In genomic region chr2:183024701-183025100, GRCh38 we compare ENCODE assay signal across 19 cellular contexts. TPM values are rescaled to one million over a fixed set of nuclear protein-coding genes. Genes with fewer than 3 reads are reported as not detected.
DNase-seq lines count a peak whose midpoint lies in the region; ATAC-seq and TF ChIP-seq lines count a peak whose summit lies in the region.
"Had no signal": no experiment of that assay in that cellular context is flagged by ENCODE, and none has a peak within 500 bp of the region (broad histone marks: within the 10 kb centered on the region; RNA-seq: fewer than 3 reads in every experiment).

No MANE protein-coding gene starts in this region.

- H3K27ac ChIP-seq in SK-N-MC, result peak overlapping the region; percentile 87
- no peak overlapping the region for H3K27ac ChIP-seq in fibroblast of lung (ENCODE audit: insufficient read depth, low read length)
- H3K27ac ChIP-seq in esophagus squamous epithelium, result no peak overlapping the region
- H3K27ac ChIP-seq: BLaER1, breast epithelium had no signal

- H3K9me3 ChIP-seq in SK-N-MC (ENCODE audit: low read depth, low read length) (0 out of 2 replicates have a peak, but pooled peaks cover 11% of the 10 kb centered on the region), fibroblast of lung (ENCODE audit: control insufficient read depth, insufficient read depth, low read depth, low read length) (no peaks in the 10 kb centered on the region), esophagus squamous epithelium (no peaks in the 10 kb centered on the region)
- H3K9me3 ChIP-seq: BLaER1, breast epithelium, tibial artery had no signal

- no peak for TF ChIP-seq POLR2A in esophagus squamous epithelium (IDR thresholded peaks at IDR 0.05)

- H3K4me1 ChIP-seq in fibroblast of lung (ENCODE audit: control insufficient read depth, extremely low read depth, insufficient read depth, low read length) (no peaks in the 10 kb centered on the region), esophagus squamous epithelium (peaks cover 0 to 66% (median 0%) of the 10 kb centered on the region in 3 donors)
- H3K4me1 ChIP-seq: BLaER1, breast epithelium had no signal

- intact Hi-C loops in esophagus squamous epithelium (cut with DNase I), result no loop called here

- H3K4me3 ChIP-seq in SK-N-MC, result peak overlapping the region; percentile 75
- no peak overlapping the region for H3K4me3 ChIP-seq in fibroblast of lung (replicated peaks in 1 of 4; ENCODE audit: control extremely low read depth in 1 of 4, insufficient read depth in 1 of 4, low read depth in 3 of 4, low read length in 4 of 4)
- H3K4me3 ChIP-seq in skeletal muscle cell (ENCODE audit: low read depth, low read length), result no peak overlapping the region
- H3K4me3 ChIP-seq in esophagus squamous epithelium, result no peak overlapping the region
- H3K4me3 ChIP-seq: BLaER1, breast epithelium, tibial artery had no signal

- no peaks in the 10 kb centered on the region for H3K9me3 Mint-ChIP-seq in natural killer cell treated with Interleukin-12 subunit alpha and Interleukin-12 subunit beta and Interleukin-15 and Interleukin-18, amount 100 ng/mL, for 72 hours
- H3K9me3 Mint-ChIP-seq: activated naive CD8-positive, alpha-beta T cell treated with anti-CD3 and anti-CD28 coated beads for 36 hours; stimulated activated effector memory CD8-positive, alpha-beta T cell treated with anti-CD3 and anti-CD28 coated beads, Interleukin-12 subunit alpha, Interleukin-12 subunit beta, amount 100 ng/mL, for 72 hours; T-helper 1 cell treated with Interleukin-12 subunit alpha and Interleukin-12 subunit beta and Interleukin-4 antibody, amounts not matched to agents 30 μg/mL and 1 μg/mL, for 36 hours had no signal

- WGBS in esophagus squamous epithelium, 2 donors, result 63 to 69% methylated on average over 5 of the region's 5 CpGs

- no peaks in the 10 kb centered on the region for H3K36me3 Mint-ChIP-seq in natural killer cell treated with Interleukin-12 subunit alpha and Interleukin-12 subunit beta and Interleukin-15 and Interleukin-18, amount 100 ng/mL, for 72 hours
- H3K36me3 Mint-ChIP-seq: activated naive CD8-positive, alpha-beta T cell treated with anti-CD3 and anti-CD28 coated beads for 36 hours had no signal

- peaks cover 7% of the 10 kb centered on the region for H4K20me1 ChIP-seq in fibroblast of lung (ENCODE audit: control insufficient read depth, extremely low read depth, insufficient read depth, low read length)
- H4K20me1 ChIP-seq: BLaER1 had no signal

- no peak overlapping the region for H2AFZ ChIP-seq in fibroblast of lung (ENCODE audit: low read length)

- H3K9ac ChIP-seq in SK-N-MC (ENCODE audit: insufficient read length) (peak overlapping the region; percentile 64), fibroblast of lung (ENCODE audit: insufficient read depth, low read length) (no peak overlapping the region)
- H3K9ac ChIP-seq: BLaER1 had no signal

- no peak for ATAC-seq in natural killer cell treated with Interleukin-12 subunit alpha and Interleukin-12 subunit beta and Interleukin-15 and Interleukin-18, amount 100 ng/mL, for 72 hours
- ATAC-seq in HG03442 (IDR thresholded peaks at IDR 0.05; ENCODE audit: unreplicated experiment), result no peak
- ATAC-seq: left ventricle myocardium superior; stimulated activated effector memory CD8-positive, alpha-beta T cell treated with anti-CD3 and anti-CD28 coated beads, Interleukin-12 subunit alpha, Interleukin-12 subunit beta, amount 100 ng/mL, for 72 hours had no signal

- no peak overlapping the region for H3K4me3 Mint-ChIP-seq in natural killer cell treated with Interleukin-12 subunit alpha and Interleukin-12 subunit beta and Interleukin-15 and Interleukin-18, amount 100 ng/mL, for 72 hours
- H3K4me3 Mint-ChIP-seq: activated naive CD8-positive, alpha-beta T cell treated with anti-CD3 and anti-CD28 coated beads for 36 hours; stimulated activated effector memory CD8-positive, alpha-beta T cell treated with anti-CD3 and anti-CD28 coated beads, Interleukin-12 subunit alpha, Interleukin-12 subunit beta, amount 100 ng/mL, for 72 hours; T-helper 1 cell treated with Interleukin-12 subunit alpha and Interleukin-12 subunit beta and Interleukin-4 antibody, amounts not matched to agents 30 μg/mL and 1 μg/mL, for 36 hours had no signal

- H3K27me3 ChIP-seq in fibroblast of lung (ENCODE audit: control insufficient read depth, insufficient read depth, low read length) (no peaks in the 10 kb centered on the region), esophagus squamous epithelium (no peaks in the 10 kb centered on the region)
- H3K27me3 ChIP-seq: BLaER1, breast epithelium, tibial artery had no signal

- peaks cover 87% of the 10 kb centered on the region for H3K79me2 ChIP-seq in fibroblast of lung (ENCODE audit: control insufficient read depth, insufficient read depth, low read length)

- TF ChIP-seq CTCF in fibroblast of lung (conservative IDR thresholded peaks at IDR 0.05 in 1 of 2, IDR thresholded peaks at IDR 0.05 in 1 of 2; ENCODE audit: low read depth in 1 of 2, low read length in 2 of 2) (no peak), esophagus squamous epithelium (IDR thresholded peaks at IDR 0.05) (no peak)

- peaks cover 35% of the 10 kb centered on the region for H3K36me3 ChIP-seq in SK-N-MC (ENCODE audit: insufficient read depth, low read length)
- no peaks in the 10 kb centered on the region for H3K36me3 ChIP-seq in fibroblast of lung (ENCODE audit: control insufficient read depth, insufficient read depth, low read length)
- peaks cover 0 to 22% (median 0%) of the 10 kb centered on the region in 3 donors for H3K36me3 ChIP-seq in esophagus squamous epithelium
- H3K36me3 ChIP-seq: BLaER1, breast epithelium had no signal

- no peaks in the 10 kb centered on the region for H3K4me1 Mint-ChIP-seq in natural killer cell treated with Interleukin-12 subunit alpha and Interleukin-12 subunit beta and Interleukin-15 and Interleukin-18, amount 100 ng/mL, for 72 hours (ENCODE audit: low read depth in 2 of 2)
- H3K4me1 Mint-ChIP-seq: activated naive CD8-positive, alpha-beta T cell treated with anti-CD3 and anti-CD28 coated beads for 36 hours; stimulated activated effector memory CD8-positive, alpha-beta T cell treated with anti-CD3 and anti-CD28 coated beads, Interleukin-12 subunit alpha, Interleukin-12 subunit beta, amount 100 ng/mL, for 72 hours had no signal

- H3K27me3 Mint-ChIP-seq in natural killer cell treated with Interleukin-12 subunit alpha and Interleukin-12 subunit beta and Interleukin-15 and Interleukin-18, amount 100 ng/mL, for 72 hours, result peaks cover 11 to 15% of the 10 kb centered on the region in 2 donors

- DNase-seq in HCEC 1CT (peak; percentile 53), SK-N-MC (ENCODE audit: low read depth, low spot score) (no peak), fibroblast of lung (ENCODE audit: low read depth in 2 of 2) (peak in 1 of 2 donors; percentile 61), skeletal muscle cell (ENCODE audit: low read depth) (peak; percentile 9), esophagus squamous epithelium (lab: John Stamatoyannopoulos, UW) (no peak)
- no peak for DNase-seq in natural killer cell treated with Interleukin-12 subunit alpha and Interleukin-12 subunit beta and Interleukin-15 and Interleukin-18, amount 100 ng/mL, for 72 hours (ENCODE audit: low spot score)
- no peak for DNase-seq in stimulated activated CD4-positive, alpha-beta T cell treated with anti-CD3 and anti-CD28 coated beads, Interleukin-4, amount 100 ng/mL, for 1 hour
- DNase-seq: activated CD4-positive, CD25-positive, alpha-beta regulatory T cell; activated naive CD8-positive, alpha-beta T cell treated with anti-CD3 and anti-CD28 coated beads for 36 hours; left ventricle myocardium superior; NCI-H1694 treated with DMSO at 0.1 percent for 48 hours; NCI-H510A; SHP77; tibial artery had no signal

- no peak overlapping the region for H3K27ac Mint-ChIP-seq in natural killer cell treated with Interleukin-12 subunit alpha and Interleukin-12 subunit beta and Interleukin-15 and Interleukin-18, amount 100 ng/mL, for 72 hours
- H3K27ac Mint-ChIP-seq: activated naive CD8-positive, alpha-beta T cell treated with anti-CD3 and anti-CD28 coated beads for 36 hours; stimulated activated effector memory CD8-positive, alpha-beta T cell treated with anti-CD3 and anti-CD28 coated beads, Interleukin-12 subunit alpha, Interleukin-12 subunit beta, amount 100 ng/mL, for 72 hours; T-helper 1 cell treated with Interleukin-12 subunit alpha and Interleukin-12 subunit beta and Interleukin-4 antibody, amounts not matched to agents 30 μg/mL and 1 μg/mL, for 36 hours had no signal

- peak overlapping the region; percentile 2 for H3K4me2 ChIP-seq in fibroblast of lung (ENCODE audit: extremely low read depth, insufficient read depth, low read length)
- H3K4me2 ChIP-seq: BLaER1 had no signal

RNA-seq across cellular contexts. Expression of gene NCKAP1, which starts 13.6 kb away (rescaled TPM):
- total RNA-seq in fibroblast of lung (106 and 141 TPM in 2 replicates), esophagus squamous epithelium (100 to 1,000 TPM in 2 of 4 donors, 10 to 100 TPM in 2; 85.9 to 163 (median 117) TPM)
- polyA plus RNA-seq in fibroblast of lung, result 185 and 219 TPM in 2 replicates
- polyA plus RNA-seq in fibroblast of lung (2012), result 80.6 and 87.8 TPM in 2 replicates
- polyA minus RNA-seq in fibroblast of lung (ENCODE audit: low replicate concordance), result 10.6 and 22.1 TPM in 2 replicates
- total RNA-seq in natural killer cell treated with Interleukin-12 subunit alpha and Interleukin-12 subunit beta and Interleukin-15 and Interleukin-18, amount 100 ng/mL, for 72 hours, result 1 to 10 TPM; 3.1 to 9.2 TPM

RNA-seq across cellular contexts. Expression of gene DUSP19, which starts 53.8 kb away (rescaled TPM):
- total RNA-seq in fibroblast of lung (5.1 and 7.4 TPM in 2 replicates), esophagus squamous epithelium (1 to 10 TPM in 2 of 4 donors, under 1 TPM in 2; 0.27 to 1.5 (median 0.86) TPM)
- 2.4 and 2.6 TPM in 2 replicates for polyA plus RNA-seq in fibroblast of lung
- 0.85 and 1.1 TPM in 2 replicates for polyA plus RNA-seq in fibroblast of lung (2012)
- 1.1 and 1.7 TPM in 2 replicates for polyA minus RNA-seq in fibroblast of lung (ENCODE audit: low replicate concordance)
- 1 to 10 TPM; 1.4 to 1.5 TPM for total RNA-seq in natural killer cell treated with Interleukin-12 subunit alpha and Interleukin-12 subunit beta and Interleukin-15 and Interleukin-18, amount 100 ng/mL, for 72 hours

Comparison
In these comparisons a context has a peak if more than half of its experiments do, and no peak if none do; other contexts are left out.
1. DNase-seq: peak in HCEC 1CT (single experiment) and skeletal muscle cell (single experiment); none in SK-N-MC (single experiment), esophagus squamous epithelium (single experiment), natural killer cell treated with Interleukin-12 subunit alpha and Interleukin-12 subunit beta and Interleukin-15 and Interleukin-18, amount 100 ng/mL, for 72 hours (single experiment) and stimulated activated CD4-positive, alpha-beta T cell treated with anti-CD3 and anti-CD28 coated beads, Interleukin-4, amount 100 ng/mL, for 1 hour (single experiment).
2. RNA of gene NCKAP1, which starts 13.6 kb away (total RNA-seq): 106 to 141 TPM in fibroblast of lung and 85.9 to 163 TPM in esophagus squamous epithelium; 3.1 to 9.2 TPM in natural killer cell treated with Interleukin-12 subunit alpha and Interleukin-12 subunit beta and Interleukin-15 and Interleukin-18, amount 100 ng/mL, for 72 hours; every median in the first group is over 4 times any median in the second.